17 cellular contexts compared by ENCODE assay signal in genomic region chr15:66951531-66951930, GRCh38.
DNase-seq lines count a peak whose midpoint lies in the region; ATAC-seq and TF ChIP-seq lines count a peak whose summit lies in the region.
"Had no signal": no experiment of that assay in that cellular context is flagged by ENCODE, and none has a peak within 500 bp of the region (broad histone marks: within the 10 kb centered on the region; RNA-seq: fewer than 3 reads in every experiment).

No MANE protein-coding gene starts in this region.

- H3K36me3 ChIP-seq in Panc1 (ENCODE audit: control insufficient read depth, insufficient read depth, low read length): no peaks in the 10 kb centered on the region
- H3K36me3 ChIP-seq in upper lobe of left lung: no peaks in the 10 kb centered on the region
- H3K36me3 ChIP-seq: BE2C, HAP-1 had no signal

- WGBS in upper lobe of left lung, 2 donors: 90 to 92% methylated on average over 3 of the region's 3 CpGs

- no peak for TF ChIP-seq EP300 in upper lobe of left lung (IDR thresholded peaks at IDR 0.05)

- H3K27ac ChIP-seq in Panc1 (ENCODE audit: low read length) (peak overlapping the region; percentile 84; the same call in 1 of the 2 replicates), upper lobe of left lung (no peak overlapping the region)

- POLR2A ChIA-PET in Panc1 (lab: Charles Lee): no interaction called here

- no peak for TF ChIP-seq POLR2A in upper lobe of left lung (IDR thresholded peaks at IDR 0.05)

- CTCF ChIA-PET in Panc1 (lab: Charles Lee): no interaction called here

- BruUV-seq in Panc1 (replicated peaks; lab: Mats Ljungman, UMichigan): no TSS peak

- no peaks in the 10 kb centered on the region for H3K36me3 Mint-ChIP-seq in activated T-helper 1 cell treated with anti-CD3 and anti-CD28 coated beads, Interleukin-12 subunit alpha, Interleukin-12 subunit beta, Interleukin-2, Interleukin-4 antibody, amounts not matched to agents 30 ng/mL and 10 ng/mL and 1 ng/mL, durations not matched to agents 14 hours and 24 hours and 36 hours (ENCODE audit: low read depth)
- H3K36me3 Mint-ChIP-seq: CD14-positive monocyte; CD8-positive, alpha-beta T cell had no signal

- peaks cover 22% of the 10 kb centered on the region for H3K4me1 ChIP-seq in Panc1 (ENCODE audit: control insufficient read depth, insufficient read depth, low read length)
- H3K4me1 ChIP-seq in upper lobe of left lung: no peaks in the 10 kb centered on the region
- H3K4me1 ChIP-seq: BE2C had no signal

- peaks cover 3% of the 10 kb centered on the region for H3K27me3 Mint-ChIP-seq in activated T-helper 1 cell treated with anti-CD3 and anti-CD28 coated beads, Interleukin-12 subunit alpha, Interleukin-12 subunit beta, Interleukin-2, Interleukin-4 antibody, amounts not matched to agents 30 ng/mL and 10 ng/mL and 1 ng/mL, durations not matched to agents 14 hours and 24 hours and 36 hours (ENCODE audit: insufficient read depth)

- TF ChIP-seq CTCF in Panc1 (IDR thresholded peaks at IDR 0.05): no peak
- TF ChIP-seq CTCF in upper lobe of left lung (IDR thresholded peaks at IDR 0.05): no peak

- H3K27ac Mint-ChIP-seq in activated T-helper 1 cell treated with anti-CD3 and anti-CD28 coated beads, Interleukin-12 subunit alpha, Interleukin-12 subunit beta, Interleukin-2, Interleukin-4 antibody, amounts not matched to agents 30 ng/mL and 10 ng/mL and 1 ng/mL, durations not matched to agents 14 hours and 24 hours and 36 hours: no peak overlapping the region
- H3K27ac Mint-ChIP-seq: CD8-positive, alpha-beta T cell; HFFc6 had no signal

- no peaks in the 10 kb centered on the region for H3K27me3 ChIP-seq in Panc1 (ENCODE audit: control insufficient read depth, insufficient read depth, low read length)
- H3K27me3 ChIP-seq in upper lobe of left lung: no peaks in the 10 kb centered on the region
- H3K27me3 ChIP-seq: BE2C had no signal

- intact Hi-C loops in Panc1 (cut with micrococcal nuclease; ENCODE audit: unreplicated experiment): no loop called here
- intact Hi-C loops in activated T-helper 1 cell treated with anti-CD3 and anti-CD28 coated beads, Interleukin-12 subunit alpha, Interleukin-12 subunit beta, Interleukin-2, Interleukin-4 antibody, amounts not matched to agents 30 ng/mL and 10 ng/mL and 1 ng/mL, durations not matched to agents 14 hours and 24 hours and 36 hours (cut with micrococcal nuclease): no loop called here

- ATAC-seq in Panc1: no peak
- no peak for ATAC-seq in upper lobe of left lung (ENCODE audit: low FRiP score in 2 of 2)
- no peak for ATAC-seq in HG03039 (IDR thresholded peaks at IDR 0.05; ENCODE audit: unreplicated experiment)
- ATAC-seq: A549; CD8-positive, alpha-beta T cell; HepG2 had no signal

- H3K4me3 Mint-ChIP-seq in activated T-helper 1 cell treated with anti-CD3 and anti-CD28 coated beads, Interleukin-12 subunit alpha, Interleukin-12 subunit beta, Interleukin-2, Interleukin-4 antibody, amounts not matched to agents 30 ng/mL and 10 ng/mL and 1 ng/mL, durations not matched to agents 14 hours and 24 hours and 36 hours: no peak overlapping the region
- H3K4me3 Mint-ChIP-seq: CD14-positive monocyte; CD8-positive, alpha-beta T cell; HFFc6 had no signal

- H3K4me3 ChIP-seq in Panc1 (ENCODE audit: low read depth in 2 of 2, low read length in 2 of 2): no peak overlapping the region
- no peak overlapping the region for H3K4me3 ChIP-seq in upper lobe of left lung
- H3K4me3 ChIP-seq: A549, HAP-1 had no signal

- H3K9me3 ChIP-seq in Panc1 (ENCODE audit: control insufficient read depth, insufficient read depth, low read depth, low read length) (peaks cover 3% of the 10 kb centered on the region; the same call in 1 of the 2 replicates), upper lobe of left lung (no peaks in the 10 kb centered on the region)
- H3K9me3 ChIP-seq: A549, BE2C, Caco-2, HAP-1 had no signal

- H3K4me1 Mint-ChIP-seq in activated T-helper 1 cell treated with anti-CD3 and anti-CD28 coated beads, Interleukin-12 subunit alpha, Interleukin-12 subunit beta, Interleukin-2, Interleukin-4 antibody, amounts not matched to agents 30 ng/mL and 10 ng/mL and 1 ng/mL, durations not matched to agents 14 hours and 24 hours and 36 hours (ENCODE audit: low read depth): peaks cover 31% of the 10 kb centered on the region

- no peaks in the 10 kb centered on the region for H3K9me3 Mint-ChIP-seq in activated T-helper 1 cell treated with anti-CD3 and anti-CD28 coated beads, Interleukin-12 subunit alpha, Interleukin-12 subunit beta, Interleukin-2, Interleukin-4 antibody, amounts not matched to agents 30 ng/mL and 10 ng/mL and 1 ng/mL, durations not matched to agents 14 hours and 24 hours and 36 hours
- H3K9me3 Mint-ChIP-seq: CD8-positive, alpha-beta T cell; HFFc6 had no signal

- DNase-seq in DMS53 treated with DMSO at 0.1 percent for 48 hours (lab: John Stamatoyannopoulos, UW; ENCODE audit: unreplicated experiment) (peak; percentile 10), Panc1 (ENCODE audit: low read depth, low spot score) (no peak), kidney glomerular epithelial cell (lab: John Stamatoyannopoulos, UW) (peak; percentile 65), upper lobe of left lung (no peak)
- DNase-seq in activated T-helper 1 cell treated with anti-CD3 and anti-CD28 coated beads, Interleukin-12 subunit alpha, Interleukin-12 subunit beta, Interleukin-2, Interleukin-4 antibody, amounts not matched to agents 30 ng/mL and 10 ng/mL and 1 ng/mL, durations not matched to agents 14 hours and 24 hours and 36 hours (ENCODE audit: low spot score): no peak
- DNase-seq: BE2C; Caco-2; CD8-positive, alpha-beta T cell; DMS 273 treated with DMSO at 0.1 percent for 48 hours; DMS79 treated with DMSO at 0.1 percent for 48 hours; GF-D8; HFFc6 had no signal

- in situ Hi-C loops in Panc1 (cut with HindIII; ENCODE audit: low pct_unique_long_range_greater_than_20kb, low sequenced_read_pairs): no loop called here

Comparison
In these comparisons a context has a peak if more than half of its experiments do, and no peak if none do; other contexts are left out.
1. DNase-seq: peak in DMS53 treated with DMSO at 0.1 percent for 48 hours (single experiment) and kidney glomerular epithelial cell (single experiment); none in Panc1 (single experiment), upper lobe of left lung (0 of 2) and activated T-helper 1 cell treated with anti-CD3 and anti-CD28 coated beads, Interleukin-12 subunit alpha, Interleukin-12 subunit beta, Interleukin-2, Interleukin-4 antibody, amounts not matched to agents 30 ng/mL and 10 ng/mL and 1 ng/mL, durations not matched to agents 14 hours and 24 hours and 36 hours (single experiment).